ENCODE assay signal across 15 cellular contexts in genomic region chr22:11360632-11361031, GRCh38.
DNase-seq lines count a peak whose midpoint lies in the region; ATAC-seq lines count a peak whose summit lies in the region.
"Had no signal": no experiment of that assay in that cellular context is flagged by ENCODE, and none has a peak within 500 bp of the region (broad histone marks: within the 10 kb centered on the region; RNA-seq: fewer than 3 reads in every experiment).

No MANE protein-coding gene starts in this region.

- no peak overlapping the region for H2AFZ ChIP-seq in trophoblast cell (ENCODE audit: insufficient read depth, low read length, poor library complexity)

- no peak overlapping the region for H2BK120ac ChIP-seq in trophoblast cell (ENCODE audit: insufficient read depth, low read length, poor library complexity)

- peak; percentile 26 for ATAC-seq in aorta (ENCODE audit: low FRiP score)

- H3K79me2 ChIP-seq in trophoblast cell (ENCODE audit: control insufficient read depth, insufficient read depth, low read length, poor library complexity): no peaks in the 10 kb centered on the region

- H2AK5ac ChIP-seq in trophoblast cell (ENCODE audit: low read length): no peak overlapping the region

- H3K36me3 ChIP-seq in trophoblast cell (ENCODE audit: control insufficient read depth in 1 of 2, insufficient read depth in 2 of 2, low read length in 2 of 2) (no peaks in the 10 kb centered on the region), aorta (ENCODE audit: control insufficient read depth in 1 of 2, insufficient read depth in 2 of 2, low read length in 1 of 2) (no peaks in the 10 kb centered on the region)
- H3K36me3 ChIP-seq: BE2C had no signal

- no peak overlapping the region for H3K4ac ChIP-seq in trophoblast cell (ENCODE audit: low read depth, low read length)

- intact Hi-C loops in aorta (cut with DNase I): no loop called here

- H3K9me3 ChIP-seq in trophoblast cell (ENCODE audit: insufficient read depth, low read depth, low read length): peaks cover 9% of the 10 kb centered on the region
- no peaks in the 10 kb centered on the region for H3K9me3 ChIP-seq in aorta (ENCODE audit: control insufficient read depth, low read length)
- H3K9me3 ChIP-seq: BE2C had no signal

- H3K4me1 ChIP-seq in trophoblast cell (ENCODE audit: control insufficient read depth in 1 of 2, insufficient read depth in 2 of 2, low read length in 2 of 2): no peaks in the 10 kb centered on the region
- H3K4me1 ChIP-seq in aorta (ENCODE audit: control insufficient read depth in 1 of 2, insufficient read depth in 2 of 2, low read length in 2 of 2): no peaks in the 10 kb centered on the region
- H3K4me1 ChIP-seq: BE2C had no signal

- H3K18ac ChIP-seq in trophoblast cell (ENCODE audit: low read length): no peak overlapping the region

- no peak overlapping the region for H4K8ac ChIP-seq in trophoblast cell (ENCODE audit: low read depth, low read length)

- peak overlapping the region; percentile 38 for H3K9ac ChIP-seq in trophoblast cell (ENCODE audit: low read length)

- no CpG with 5 or more reads among the region's 12 CpGs for WGBS in trophoblast cell (ENCODE audit: extremely low coverage, insufficient coverage, insufficient read length)
- WGBS in aorta, 2 donors: 56 to 63% methylated on average over 12 of the region's 12 CpGs

- H2BK5ac ChIP-seq in trophoblast cell (ENCODE audit: low read depth, low read length, poor library complexity): no peak overlapping the region

- no peak overlapping the region for H3K14ac ChIP-seq in trophoblast cell (ENCODE audit: low read length)

- H3K4me3 ChIP-seq in trophoblast cell (ENCODE audit: low read depth, low read length): no peak overlapping the region
- no peak overlapping the region for H3K4me3 ChIP-seq in aorta (ENCODE audit: low read length in 2 of 2)

- no peak overlapping the region for H3K4me2 ChIP-seq in trophoblast cell (ENCODE audit: low read length)

- H3K79me1 ChIP-seq in trophoblast cell (ENCODE audit: low read length): no peaks in the 10 kb centered on the region

- H4K12ac ChIP-seq in trophoblast cell (ENCODE audit: low read depth, low read length): no peak overlapping the region

- no peak overlapping the region for H2BK12ac ChIP-seq in trophoblast cell (ENCODE audit: low read length)

- no peak overlapping the region for H4K91ac ChIP-seq in trophoblast cell (ENCODE audit: low read depth, low read length)

- H3K27me3 ChIP-seq in trophoblast cell (ENCODE audit: insufficient read depth, low read length): no peaks in the 10 kb centered on the region
- H3K27me3 ChIP-seq in aorta (ENCODE audit: control insufficient read depth in 1 of 2, insufficient read depth in 2 of 2, low read length in 1 of 2): no peaks in the 10 kb centered on the region
- H3K27me3 ChIP-seq: BE2C had no signal

- peak; percentile 1 for DNase-seq in ELF-1 (ENCODE audit: low read depth, low spot score)
- peak; percentile 0 for DNase-seq in astrocyte of the hippocampus (ENCODE audit: low read depth, low spot score)
- DNase-seq in trophoblast cell: no peak
- DNase-seq in aorta: peak; percentile 37 to 71
- no peak for DNase-seq in NCI-H2029 (lab: John Stamatoyannopoulos, UW)
- no peak for DNase-seq in DMS53 treated with DMSO at 0.1 percent for 48 hours (lab: John Stamatoyannopoulos, UW; ENCODE audit: unreplicated experiment)
- no peak for DNase-seq in hypothalamus (lab: John Stamatoyannopoulos, UW)
- DNase-seq: BE2C; CD4-positive, alpha-beta memory T cell; DMS153; DND-41; GOT3; H9; IMR-90 had no signal

- H3K27ac ChIP-seq in trophoblast cell (ENCODE audit: low read depth, low read length) (no peak overlapping the region), aorta (ENCODE audit: low read depth in 1 of 2, low read length in 2 of 2) (no peak overlapping the region)
- H3K27ac ChIP-seq: C4-2B had no signal

- H3K23ac ChIP-seq in trophoblast cell (ENCODE audit: low read length): no peak overlapping the region

Comparison
In these comparisons a context has a peak if more than half of its experiments do, and no peak if none do; other contexts are left out.
1. DNase-seq: peak in ELF-1 (single experiment), astrocyte of the hippocampus (single experiment) and aorta (2 of 2); none in trophoblast cell (0 of 2), NCI-H2029 (single experiment), DMS53 treated with DMSO at 0.1 percent for 48 hours (single experiment) and hypothalamus (0 of 51).